8 cellular contexts compared by ENCODE assay signal in the genomic region with DNA sequence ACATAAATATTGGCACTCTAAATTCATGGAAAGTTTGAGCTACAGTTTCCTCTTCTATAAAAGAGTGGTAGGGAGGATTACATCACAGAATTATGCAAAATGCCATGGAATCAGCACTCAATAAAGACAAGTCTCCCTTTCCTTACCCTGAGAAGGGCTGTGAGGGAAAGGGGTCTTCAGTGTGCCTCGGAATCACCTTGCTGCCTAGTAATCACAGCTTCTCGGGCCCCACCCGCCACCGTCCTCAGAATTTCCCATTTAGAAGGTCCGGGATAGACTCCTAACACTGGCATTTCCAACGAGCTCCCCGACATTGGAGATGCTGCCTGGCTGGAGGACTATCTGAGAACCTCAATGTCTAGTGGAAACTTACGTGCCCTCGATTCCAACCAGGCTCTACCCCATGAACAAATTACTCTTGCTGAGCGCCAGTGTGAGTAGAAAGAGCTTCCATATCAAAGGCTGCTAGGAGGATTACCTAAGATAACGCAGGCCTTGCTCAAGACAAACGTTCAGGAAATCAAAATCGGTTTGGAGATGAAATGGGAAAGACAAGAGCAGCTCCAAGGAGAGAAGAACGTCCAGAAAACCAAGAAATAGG.
DNase-seq lines count a peak whose midpoint lies in the region; ATAC-seq lines count a peak whose summit lies in the region.

No MANE protein-coding gene starts in this region.

- H3K9me3 ChIP-seq in stomach smooth muscle (ENCODE audit: control insufficient read depth in 2 of 2, low read length in 2 of 2) = no peaks in the 10 kb centered on the region

- peaks cover 3% of the 10 kb centered on the region for H3K36me3 Mint-ChIP-seq in activated naive CD4-positive, alpha-beta T cell treated with anti-CD3 and anti-CD28 coated beads, Interleukin-2, amount 50 U/mL, for 24 hours

- peak overlapping the region; percentile 87 for H3K4me3 Mint-ChIP-seq in activated naive CD4-positive, alpha-beta T cell treated with anti-CD3 and anti-CD28 coated beads, Interleukin-2, amount 50 U/mL, for 24 hours

- ATAC-seq in HG02623 (IDR thresholded peaks at IDR 0.05; ENCODE audit: unreplicated experiment) = no peak
- ATAC-seq in HG03159 (IDR thresholded peaks at IDR 0.05; ENCODE audit: unreplicated experiment) = no peak

- H3K27ac ChIP-seq in stomach smooth muscle (ENCODE audit: low read length) = peak overlapping the region; percentile 98

- peak overlapping the region; percentile 47 to 67 for H3K4me3 ChIP-seq in stomach smooth muscle (ENCODE audit: low read length in 2 of 2)

- H3K4me1 ChIP-seq in stomach smooth muscle (ENCODE audit: control insufficient read depth, insufficient read depth, low read length) = peaks cover 34% of the 10 kb centered on the region

- H3K27ac Mint-ChIP-seq in activated naive CD4-positive, alpha-beta T cell treated with anti-CD3 and anti-CD28 coated beads, Interleukin-2, amount 50 U/mL, for 24 hours = peak overlapping the region; percentile 96

- DNase-seq in ELF-1 (ENCODE audit: low read depth, low spot score) (peak; percentile 44), NCI-H1417 (lab: John Stamatoyannopoulos, UW) (peak in 2 of 3 experiments; percentile 71 to 82), iris pigment epithelial cell (ENCODE audit: low read depth) (peak; percentile 51), NCI-H1105 treated with DMSO at 0.1 percent for 48 hours (lab: John Stamatoyannopoulos, UW) (no peak)

- H3K9ac ChIP-seq in stomach smooth muscle (ENCODE audit: low read length in 2 of 2) = peak overlapping the region in 1 of 2 donors; percentile 43

- H3K27me3 Mint-ChIP-seq in activated naive CD4-positive, alpha-beta T cell treated with anti-CD3 and anti-CD28 coated beads, Interleukin-2, amount 50 U/mL, for 24 hours = no peaks in the 10 kb centered on the region

- peaks cover 49% of the 10 kb centered on the region for H3K4me1 Mint-ChIP-seq in activated naive CD4-positive, alpha-beta T cell treated with anti-CD3 and anti-CD28 coated beads, Interleukin-2, amount 50 U/mL, for 24 hours

- no peaks in the 10 kb centered on the region for H3K9me3 Mint-ChIP-seq in activated naive CD4-positive, alpha-beta T cell treated with anti-CD3 and anti-CD28 coated beads, Interleukin-2, amount 50 U/mL, for 24 hours

- H3K27me3 ChIP-seq in stomach smooth muscle (ENCODE audit: control insufficient read depth in 1 of 2, insufficient read depth in 2 of 2, low read length in 2 of 2) = no peaks in the 10 kb centered on the region

- H3K36me3 ChIP-seq in stomach smooth muscle (ENCODE audit: control insufficient read depth in 2 of 2, insufficient read depth in 2 of 2, low read length in 2 of 2) = no peaks in the 10 kb centered on the region
